In the genomic region with DNA sequence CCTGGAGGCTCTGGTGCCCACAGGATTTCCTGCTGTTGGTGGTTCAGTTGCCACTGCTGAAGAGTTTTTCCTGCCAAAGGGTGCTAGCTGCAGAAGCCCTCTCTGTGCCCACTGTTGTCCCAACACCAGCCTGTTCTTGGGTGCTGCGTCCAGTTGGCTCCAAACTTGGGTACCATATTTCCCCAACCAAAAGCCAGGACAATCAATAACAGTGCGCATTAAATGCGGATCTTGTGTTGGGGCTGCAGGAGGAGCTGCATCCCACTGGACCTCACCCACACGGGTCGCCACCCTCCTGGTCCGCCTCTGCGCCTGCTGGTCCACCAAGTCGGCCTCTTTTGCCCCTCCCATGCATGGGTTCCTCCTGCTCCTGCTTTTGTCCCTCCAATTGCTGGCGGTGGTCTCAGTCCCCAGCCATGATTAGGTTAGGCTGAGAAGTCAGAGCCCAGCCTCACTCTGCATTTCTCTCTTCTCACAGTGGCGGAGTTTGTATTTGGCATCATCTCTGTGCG, we compare ENCODE assay signal across 10 cellular contexts. TPM values are rescaled to one million over a fixed set of nuclear protein-coding genes. Genes with fewer than 3 reads are reported as not detected.
A peak's percentile ranks its signal among the peaks of the same experiment; 100 is the strongest.
DNase-seq lines count a peak whose midpoint lies in the region; ATAC-seq lines count a peak whose summit lies in the region.
"Had no signal": no experiment of that assay in that cellular context is flagged by ENCODE, and none has a peak within 500 bp of the region (broad histone marks: within the 10 kb centered on the region; RNA-seq: fewer than 3 reads in every experiment).

No MANE protein-coding gene starts in this region.

- no peaks in the 10 kb centered on the region for H3K27me3 Mint-ChIP-seq in activated CD4-positive, alpha-beta T cell treated with anti-CD3 and anti-CD28 coated beads for 36 hours
- no peaks in the 10 kb centered on the region for H3K27me3 Mint-ChIP-seq in activated CD4-positive, alpha-beta memory T cell treated with anti-CD3 and anti-CD28 coated beads for 36 hours
- no peaks in the 10 kb centered on the region for H3K27me3 Mint-ChIP-seq in stimulated activated naive B cell treated with anti-CD40 and anti-IgM and Interleukin-4, amounts not matched to agents 10 μg/mL and 1 μg/mL and 100 μg/mL, for 72 hours

- no peak overlapping the region for H3K4me3 Mint-ChIP-seq in activated CD4-positive, alpha-beta T cell treated with anti-CD3 and anti-CD28 coated beads for 36 hours
- H3K4me3 Mint-ChIP-seq in activated CD4-positive, alpha-beta memory T cell treated with anti-CD3 and anti-CD28 coated beads for 36 hours, result no peak overlapping the region
- H3K4me3 Mint-ChIP-seq in stimulated activated naive B cell treated with anti-CD40 and anti-IgM and Interleukin-4, amounts not matched to agents 10 μg/mL and 1 μg/mL and 100 μg/mL, for 72 hours, result no peak overlapping the region
- H3K4me3 Mint-ChIP-seq: H9 had no signal

- POLR2A ChIA-PET in activated CD4-positive, alpha-beta T cell treated with anti-CD3 and anti-CD28 coated beads for 36 hours (lab: Charles Lee), result interaction anchor here (1.7 to 3.0 kb wide), 2 partner anchors 9 to 10 kb away, joined by 8 to 18 read pairs; no protein-coding TSS in a partner anchor
- POLR2A ChIA-PET in activated CD4-positive, alpha-beta memory T cell treated with anti-CD3 and anti-CD28 coated beads for 36 hours (lab: Charles Lee), result interaction anchor here (1.2 to 2.8 kb wide), 2 partner anchors 9 kb away, joined by 17 to 28 read pairs; a partner anchor contains a TSS

- H3K36me3 Mint-ChIP-seq in activated CD4-positive, alpha-beta T cell treated with anti-CD3 and anti-CD28 coated beads for 36 hours (ENCODE audit: low read depth), result peaks cover 41% of the 10 kb centered on the region
- H3K36me3 Mint-ChIP-seq in activated CD4-positive, alpha-beta memory T cell treated with anti-CD3 and anti-CD28 coated beads for 36 hours, result peaks cover 25% of the 10 kb centered on the region
- peaks cover 10 to 15% of the 10 kb centered on the region in 2 donors for H3K36me3 Mint-ChIP-seq in stimulated activated naive B cell treated with anti-CD40 and anti-IgM and Interleukin-4, amounts not matched to agents 10 μg/mL and 1 μg/mL and 100 μg/mL, for 72 hours

- CTCF ChIA-PET in activated CD4-positive, alpha-beta T cell treated with anti-CD3 and anti-CD28 coated beads for 36 hours (lab: Charles Lee), result interaction anchor here (0.6 to 1.3 kb wide), 6 partner anchors 8 to 116 kb away, joined by 3 to 5 read pairs (median 3); no protein-coding TSS in a partner anchor
- CTCF ChIA-PET in activated CD4-positive, alpha-beta memory T cell treated with anti-CD3 and anti-CD28 coated beads for 36 hours (lab: Charles Lee), result interaction anchor here (0.8 to 3.4 kb wide), 7 partner anchors 9 to 192 kb away, joined by 3 to 13 read pairs (median 4); a partner anchor contains a TSS

- 94% methylated on average over 11 of the region's 11 CpGs for WGBS in right cardiac atrium

- DNase-seq in activated CD4-positive, alpha-beta T cell treated with anti-CD3 and anti-CD28 coated beads for 36 hours, result no peak
- no peak for DNase-seq in activated CD4-positive, alpha-beta T cell treated with anti-CD3 and anti-CD28 coated beads, Interleukin-2, amount 50 U/mL, for 4 hours
- no peak for DNase-seq in activated CD4-positive, alpha-beta memory T cell treated with anti-CD3 and anti-CD28 coated beads for 36 hours
- DNase-seq in right cardiac atrium (no peak), DMS53 (lab: John Stamatoyannopoulos, UW) (no peak), NCI-H345 treated with DMSO at 0.1 percent for 48 hours (lab: John Stamatoyannopoulos, UW; ENCODE audit: unreplicated experiment) (no peak)
- no peak for DNase-seq in stimulated activated naive B cell treated with anti-CD40 and anti-IgM and Interleukin-4, amounts not matched to agents 10 μg/mL and 1 μg/mL and 100 μg/mL, for 72 hours

- peaks cover 85% of the 10 kb centered on the region for H3K4me1 Mint-ChIP-seq in activated CD4-positive, alpha-beta T cell treated with anti-CD3 and anti-CD28 coated beads for 36 hours
- peaks cover 78% of the 10 kb centered on the region for H3K4me1 Mint-ChIP-seq in activated CD4-positive, alpha-beta memory T cell treated with anti-CD3 and anti-CD28 coated beads for 36 hours (ENCODE audit: low read depth)
- H3K4me1 Mint-ChIP-seq in stimulated activated naive B cell treated with anti-CD40 and anti-IgM and Interleukin-4, amounts not matched to agents 10 μg/mL and 1 μg/mL and 100 μg/mL, for 72 hours, result peaks cover 38 to 68% of the 10 kb centered on the region in 2 donors

- no peaks in the 10 kb centered on the region for H3K9me3 Mint-ChIP-seq in activated CD4-positive, alpha-beta T cell treated with anti-CD3 and anti-CD28 coated beads for 36 hours (ENCODE audit: low read depth)
- no peaks in the 10 kb centered on the region for H3K9me3 Mint-ChIP-seq in activated CD4-positive, alpha-beta memory T cell treated with anti-CD3 and anti-CD28 coated beads for 36 hours
- peaks cover 5 to 6% of the 10 kb centered on the region in 2 donors for H3K9me3 Mint-ChIP-seq in stimulated activated naive B cell treated with anti-CD40 and anti-IgM and Interleukin-4, amounts not matched to agents 10 μg/mL and 1 μg/mL and 100 μg/mL, for 72 hours
- H3K9me3 Mint-ChIP-seq: H9 had no signal

- peaks cover 25% of the 10 kb centered on the region for H3K4me1 ChIP-seq in right cardiac atrium (ENCODE audit: control insufficient read depth, insufficient read depth, low read length)

- no peaks in the 10 kb centered on the region for H3K9me3 ChIP-seq in right cardiac atrium (ENCODE audit: control insufficient read depth, low read length)

- intact Hi-C loops in activated CD4-positive, alpha-beta T cell treated with anti-CD3 and anti-CD28 coated beads for 36 hours (cut with DNase I, micrococcal nuclease), result loop anchor here (1.0 to 5.0 kb wide), 6 partner anchors 8 to 298 kb away; no protein-coding TSS in a partner anchor
- intact Hi-C loops in activated CD4-positive, alpha-beta memory T cell treated with anti-CD3 and anti-CD28 coated beads for 36 hours (cut with micrococcal nuclease), result loop anchor here (1.0 to 2.0 kb wide), 4 partner anchors 8 to 64 kb away; no protein-coding TSS in a partner anchor
- intact Hi-C loops in right cardiac atrium (cut with DNase I), result no loop called here

- ATAC-seq in activated CD4-positive, alpha-beta T cell treated with anti-CD3 and anti-CD28 coated beads for 36 hours, result no peak
- ATAC-seq in right cardiac atrium (no peak), HG02840 (IDR thresholded peaks at IDR 0.05; ENCODE audit: low FRiP score, unreplicated experiment) (no peak)
- ATAC-seq in stimulated activated naive B cell treated with anti-CD40 and anti-IgM and Interleukin-4, amounts not matched to agents 10 μg/mL and 1 μg/mL and 100 μg/mL, for 72 hours (replicated peaks), result no peak

- H3K27ac ChIP-seq in right cardiac atrium (ENCODE audit: low read length), result peak overlapping the region; percentile 61

- H3K27me3 ChIP-seq in right cardiac atrium (ENCODE audit: control insufficient read depth, insufficient read depth), result no peaks in the 10 kb centered on the region

- H3K27ac Mint-ChIP-seq in activated CD4-positive, alpha-beta T cell treated with anti-CD3 and anti-CD28 coated beads for 36 hours, result peak overlapping the region; percentile 94
- peak overlapping the region; percentile 93 for H3K27ac Mint-ChIP-seq in activated CD4-positive, alpha-beta memory T cell treated with anti-CD3 and anti-CD28 coated beads for 36 hours
- peak overlapping the region; percentile 87 for H3K27ac Mint-ChIP-seq in stimulated activated naive B cell treated with anti-CD40 and anti-IgM and Interleukin-4, amounts not matched to agents 10 μg/mL and 1 μg/mL and 100 μg/mL, for 72 hours
- H3K27ac Mint-ChIP-seq: H9 had no signal

- no peak overlapping the region for H3K4me3 ChIP-seq in right cardiac atrium (ENCODE audit: low read length)

RNA-seq across cellular contexts. Expression of a gene that starts 9.8 kb away (rescaled TPM):
- total RNA-seq in activated CD4-positive, alpha-beta T cell treated with anti-CD3 and anti-CD28 coated beads for 36 hours, result 10 to 100 TPM; 11.6 to 16.3 TPM
- 10 to 100 TPM; 22.2 to 24.6 TPM for total RNA-seq in activated CD4-positive, alpha-beta memory T cell treated with anti-CD3 and anti-CD28 coated beads for 36 hours
- total RNA-seq in right cardiac atrium, result 10 to 100 TPM in 1 of 4 donors, 1 to 10 TPM in 3; 3.6 to 11.5 (median 5.8) TPM
- 5.7 TPM for polyA plus RNA-seq in right cardiac atrium
- total RNA-seq: epithelial cell of proximal tubule had no signal

Comparison
In these comparisons a context has a peak if more than half of its experiments do, and no peak if none do; other contexts are left out.
1. intact Hi-C loops: an anchor here in activated CD4-positive, alpha-beta T cell treated with anti-CD3 and anti-CD28 coated beads for 36 hours (1.0 to 5.0 kb wide) and activated CD4-positive, alpha-beta memory T cell treated with anti-CD3 and anti-CD28 coated beads for 36 hours (1.0 to 2.0 kb wide); none called in right cardiac atrium.